In the genomic region with DNA sequence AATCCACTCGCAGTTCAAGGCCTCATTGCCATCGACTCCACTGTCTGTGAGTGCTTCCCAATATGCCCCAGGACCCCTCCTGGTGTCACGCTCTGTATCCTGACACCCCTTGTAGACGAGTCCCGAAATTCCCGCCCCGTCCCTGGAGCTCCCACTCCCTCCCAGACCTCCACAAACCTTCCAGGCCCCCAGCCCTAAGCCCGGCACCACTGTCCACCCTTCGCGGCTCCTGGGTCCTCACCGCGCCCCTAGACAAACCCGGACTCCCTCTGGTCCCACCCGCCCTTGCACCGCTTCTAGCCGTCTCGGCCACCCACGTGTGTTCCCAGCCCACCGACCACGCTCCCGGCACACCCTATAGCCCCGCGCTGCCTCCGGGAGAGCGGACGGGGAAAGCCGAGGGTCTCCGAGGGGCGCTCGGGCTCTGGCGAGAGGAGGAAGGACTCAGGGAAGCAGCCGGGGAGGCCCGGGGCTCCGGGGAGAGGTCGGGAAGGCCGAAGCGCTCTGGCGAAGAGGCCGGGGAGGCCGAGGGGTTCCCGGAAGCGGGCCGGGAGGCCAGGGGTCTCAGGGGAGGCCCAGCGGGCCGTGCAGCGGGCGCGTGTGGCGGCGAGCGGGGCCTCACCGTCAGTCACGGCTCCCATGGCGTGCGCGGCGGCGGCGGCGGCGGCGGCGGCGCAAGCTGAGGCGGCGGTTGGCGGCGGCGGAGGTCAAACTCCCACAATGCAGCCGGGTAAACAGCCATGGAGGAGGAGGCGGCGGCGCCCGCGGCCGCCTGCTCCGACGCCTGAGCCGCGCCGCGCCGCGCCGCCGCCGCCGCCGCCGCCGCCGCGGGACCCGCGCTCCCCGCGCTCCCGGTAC, we compare ENCODE assay signal across 1 cellular context.
A peak's percentile ranks its signal among the peaks of the same experiment; 100 is the strongest.
TF ChIP-seq lines count a peak whose summit lies in the region.

A gene with protein sequence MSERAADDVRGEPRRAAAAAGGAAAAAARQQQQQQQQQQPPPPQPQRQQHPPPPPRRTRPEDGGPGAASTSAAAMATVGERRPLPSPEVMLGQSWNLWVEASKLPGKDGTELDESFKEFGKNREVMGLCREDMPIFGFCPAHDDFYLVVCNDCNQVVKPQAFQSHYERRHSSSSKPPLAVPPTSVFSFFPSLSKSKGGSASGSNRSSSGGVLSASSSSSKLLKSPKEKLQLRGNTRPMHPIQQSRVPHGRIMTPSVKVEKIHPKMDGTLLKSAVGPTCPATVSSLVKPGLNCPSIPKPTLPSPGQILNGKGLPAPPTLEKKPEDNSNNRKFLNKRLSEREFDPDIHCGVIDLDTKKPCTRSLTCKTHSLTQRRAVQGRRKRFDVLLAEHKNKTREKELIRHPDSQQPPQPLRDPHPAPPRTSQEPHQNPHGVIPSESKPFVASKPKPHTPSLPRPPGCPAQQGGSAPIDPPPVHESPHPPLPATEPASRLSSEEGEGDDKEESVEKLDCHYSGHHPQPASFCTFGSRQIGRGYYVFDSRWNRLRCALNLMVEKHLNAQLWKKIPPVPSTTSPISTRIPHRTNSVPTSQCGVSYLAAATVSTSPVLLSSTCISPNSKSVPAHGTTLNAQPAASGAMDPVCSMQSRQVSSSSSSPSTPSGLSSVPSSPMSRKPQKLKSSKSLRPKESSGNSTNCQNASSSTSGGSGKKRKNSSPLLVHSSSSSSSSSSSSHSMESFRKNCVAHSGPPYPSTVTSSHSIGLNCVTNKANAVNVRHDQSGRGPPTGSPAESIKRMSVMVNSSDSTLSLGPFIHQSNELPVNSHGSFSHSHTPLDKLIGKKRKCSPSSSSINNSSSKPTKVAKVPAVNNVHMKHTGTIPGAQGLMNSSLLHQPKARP (plus strand): TSS at position 718 of the 858 bp plus-strand sequence. CDS start 48,732 bp downstream, outside the sequence.
A gene (minus strand): TSS at position 656 of the 858 bp plus-strand sequence. CDS start 15 bp downstream, at position 641.

TF ChIP-seq in WTC11, 78 proteins besides CTCF, POLR2A, EP300 and RAD21:
- TF ChIP-seq, protein P1, sequence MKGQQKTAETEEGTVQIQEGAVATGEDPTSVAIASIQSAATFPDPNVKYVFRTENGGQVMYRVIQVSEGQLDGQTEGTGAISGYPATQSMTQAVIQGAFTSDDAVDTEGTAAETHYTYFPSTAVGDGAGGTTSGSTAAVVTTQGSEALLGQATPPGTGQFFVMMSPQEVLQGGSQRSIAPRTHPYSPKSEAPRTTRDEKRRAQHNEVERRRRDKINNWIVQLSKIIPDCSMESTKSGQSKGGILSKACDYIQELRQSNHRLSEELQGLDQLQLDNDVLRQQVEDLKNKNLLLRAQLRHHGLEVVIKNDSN (CRISPR knock-in tag; IDR thresholded peaks at IDR 0.05), result no peak
- TF ChIP-seq FOXP1 (CRISPR knock-in tag; IDR thresholded peaks at IDR 0.05; ENCODE audit: borderline replicate concordance) (peak; percentile 66; the same call in 1 of the 2 replicates), EMX1 (CRISPR knock-in tag; IDR thresholded peaks at IDR 0.05) (no peak), ATF1 (CRISPR knock-in tag; IDR thresholded peaks at IDR 0.05) (no peak), JAZF1 (CRISPR knock-in tag; IDR thresholded peaks at IDR 0.05) (no peak), FOXK1 (CRISPR knock-in tag; IDR thresholded peaks at IDR 0.05) (peak; percentile 52; the same call in 1 of the 2 replicates), GTF2I (CRISPR knock-in tag; conservative IDR thresholded peaks at IDR 0.05) (no peak), ESRRA (CRISPR knock-in tag; IDR thresholded peaks at IDR 0.05; ENCODE audit: borderline replicate concordance) (peak; percentile 46; the same call in 1 of the 2 replicates), CREM (CRISPR knock-in tag; IDR thresholded peaks at IDR 0.05) (0 out of 2 replicates have a peak, but pooled peaks have one; percentile 27), MXD4 (CRISPR knock-in tag; IDR thresholded peaks at IDR 0.05; ENCODE audit: borderline replicate concordance) (no peak), SP1 (CRISPR knock-in tag; conservative IDR thresholded peaks at IDR 0.05) (no peak), KAT7 (CRISPR knock-in tag; IDR thresholded peaks at IDR 0.05; ENCODE audit: borderline replicate concordance) (0 out of 2 replicates have a peak, but pooled peaks have one; percentile 57), ZNF219 (CRISPR knock-in tag; IDR thresholded peaks at IDR 0.05; ENCODE audit: borderline replicate concordance) (no peak)
- TF ChIP-seq, protein P2, sequence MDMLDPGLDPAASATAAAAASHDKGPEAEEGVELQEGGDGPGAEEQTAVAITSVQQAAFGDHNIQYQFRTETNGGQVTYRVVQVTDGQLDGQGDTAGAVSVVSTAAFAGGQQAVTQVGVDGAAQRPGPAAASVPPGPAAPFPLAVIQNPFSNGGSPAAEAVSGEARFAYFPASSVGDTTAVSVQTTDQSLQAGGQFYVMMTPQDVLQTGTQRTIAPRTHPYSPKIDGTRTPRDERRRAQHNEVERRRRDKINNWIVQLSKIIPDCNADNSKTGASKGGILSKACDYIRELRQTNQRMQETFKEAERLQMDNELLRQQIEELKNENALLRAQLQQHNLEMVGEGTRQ (CRISPR knock-in tag; IDR thresholded peaks at IDR 0.05), result no peak
- TF ChIP-seq, protein P3, sequence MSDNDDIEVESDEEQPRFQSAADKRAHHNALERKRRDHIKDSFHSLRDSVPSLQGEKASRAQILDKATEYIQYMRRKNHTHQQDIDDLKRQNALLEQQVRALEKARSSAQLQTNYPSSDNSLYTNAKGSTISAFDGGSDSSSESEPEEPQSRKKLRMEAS (CRISPR knock-in tag; IDR thresholded peaks at IDR 0.05), result no peak
- TF ChIP-seq, protein P4, sequence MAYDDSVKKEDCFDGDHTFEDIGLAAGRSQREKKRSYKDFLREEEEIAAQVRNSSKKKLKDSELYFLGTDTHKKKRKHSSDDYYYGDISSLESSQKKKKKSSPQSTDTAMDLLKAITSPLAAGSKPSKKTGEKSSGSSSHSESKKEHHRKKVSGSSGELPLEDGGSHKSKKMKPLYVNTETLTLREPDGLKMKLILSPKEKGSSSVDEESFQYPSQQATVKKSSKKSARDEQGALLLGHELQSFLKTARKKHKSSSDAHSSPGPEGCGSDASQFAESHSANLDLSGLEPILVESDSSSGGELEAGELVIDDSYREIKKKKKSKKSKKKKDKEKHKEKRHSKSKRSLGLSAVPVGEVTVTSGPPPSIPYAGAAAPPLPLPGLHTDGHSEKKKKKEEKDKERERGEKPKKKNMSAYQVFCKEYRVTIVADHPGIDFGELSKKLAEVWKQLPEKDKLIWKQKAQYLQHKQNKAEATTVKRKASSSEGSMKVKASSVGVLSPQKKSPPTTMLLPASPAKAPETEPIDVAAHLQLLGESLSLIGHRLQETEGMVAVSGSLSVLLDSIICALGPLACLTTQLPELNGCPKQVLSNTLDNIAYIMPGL (CRISPR knock-in tag; IDR thresholded peaks at IDR 0.05), result peak; percentile 75; the same call in 1 of the 2 replicates
- TF ChIP-seq, protein P5, sequence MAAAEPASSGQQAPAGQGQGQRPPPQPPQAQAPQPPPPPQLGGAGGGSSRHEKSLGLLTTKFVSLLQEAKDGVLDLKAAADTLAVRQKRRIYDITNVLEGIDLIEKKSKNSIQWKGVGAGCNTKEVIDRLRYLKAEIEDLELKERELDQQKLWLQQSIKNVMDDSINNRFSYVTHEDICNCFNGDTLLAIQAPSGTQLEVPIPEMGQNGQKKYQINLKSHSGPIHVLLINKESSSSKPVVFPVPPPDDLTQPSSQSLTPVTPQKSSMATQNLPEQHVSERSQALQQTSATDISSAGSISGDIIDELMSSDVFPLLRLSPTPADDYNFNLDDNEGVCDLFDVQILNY (CRISPR knock-in tag; IDR thresholded peaks at IDR 0.05), result peak; percentile 23; the same call in 1 of the 2 replicates
- TF ChIP-seq, protein P6, sequence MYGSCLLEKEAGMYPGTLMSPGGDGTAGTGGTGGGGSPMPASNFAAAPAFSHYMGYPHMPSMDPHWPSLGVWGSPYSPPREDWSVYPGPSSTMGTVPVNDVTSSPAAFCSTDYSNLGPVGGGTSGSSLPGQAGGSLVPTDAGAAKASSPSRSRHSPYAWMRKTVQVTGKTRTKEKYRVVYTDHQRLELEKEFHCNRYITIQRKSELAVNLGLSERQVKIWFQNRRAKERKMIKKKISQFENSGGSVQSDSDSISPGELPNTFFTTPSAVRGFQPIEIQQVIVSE (CRISPR knock-in tag; IDR thresholded peaks at IDR 0.05; ENCODE audit: borderline replicate concordance), result no peak
- TF ChIP-seq, protein P7, sequence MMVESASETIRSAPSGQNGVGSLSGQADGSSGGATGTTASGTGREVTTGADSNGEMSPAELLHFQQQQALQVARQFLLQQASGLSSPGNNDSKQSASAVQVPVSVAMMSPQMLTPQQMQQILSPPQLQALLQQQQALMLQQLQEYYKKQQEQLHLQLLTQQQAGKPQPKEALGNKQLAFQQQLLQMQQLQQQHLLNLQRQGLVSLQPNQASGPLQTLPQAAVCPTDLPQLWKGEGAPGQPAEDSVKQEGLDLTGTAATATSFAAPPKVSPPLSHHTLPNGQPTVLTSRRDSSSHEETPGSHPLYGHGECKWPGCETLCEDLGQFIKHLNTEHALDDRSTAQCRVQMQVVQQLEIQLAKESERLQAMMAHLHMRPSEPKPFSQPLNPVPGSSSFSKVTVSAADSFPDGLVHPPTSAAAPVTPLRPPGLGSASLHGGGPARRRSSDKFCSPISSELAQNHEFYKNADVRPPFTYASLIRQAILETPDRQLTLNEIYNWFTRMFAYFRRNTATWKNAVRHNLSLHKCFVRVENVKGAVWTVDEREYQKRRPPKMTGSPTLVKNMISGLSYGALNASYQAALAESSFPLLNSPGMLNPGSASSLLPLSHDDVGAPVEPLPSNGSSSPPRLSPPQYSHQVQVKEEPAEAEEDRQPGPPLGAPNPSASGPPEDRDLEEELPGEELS (CRISPR knock-in tag; IDR thresholded peaks at IDR 0.05), result 0 out of 2 replicates have a peak, but pooled peaks have one; percentile 70
- TF ChIP-seq, protein P8, sequence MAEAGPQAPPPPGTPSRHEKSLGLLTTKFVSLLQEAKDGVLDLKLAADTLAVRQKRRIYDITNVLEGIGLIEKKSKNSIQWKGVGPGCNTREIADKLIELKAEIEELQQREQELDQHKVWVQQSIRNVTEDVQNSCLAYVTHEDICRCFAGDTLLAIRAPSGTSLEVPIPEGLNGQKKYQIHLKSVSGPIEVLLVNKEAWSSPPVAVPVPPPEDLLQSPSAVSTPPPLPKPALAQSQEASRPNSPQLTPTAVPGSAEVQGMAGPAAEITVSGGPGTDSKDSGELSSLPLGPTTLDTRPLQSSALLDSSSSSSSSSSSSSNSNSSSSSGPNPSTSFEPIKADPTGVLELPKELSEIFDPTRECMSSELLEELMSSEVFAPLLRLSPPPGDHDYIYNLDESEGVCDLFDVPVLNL (CRISPR knock-in tag; IDR thresholded peaks at IDR 0.05; ENCODE audit: borderline replicate concordance, low read depth), result 0 out of 2 replicates have a peak, but pooled peaks have one; percentile 59
TF ChIP-seq in WTC11: peak in this region for 9.
